In the genomic region with DNA sequence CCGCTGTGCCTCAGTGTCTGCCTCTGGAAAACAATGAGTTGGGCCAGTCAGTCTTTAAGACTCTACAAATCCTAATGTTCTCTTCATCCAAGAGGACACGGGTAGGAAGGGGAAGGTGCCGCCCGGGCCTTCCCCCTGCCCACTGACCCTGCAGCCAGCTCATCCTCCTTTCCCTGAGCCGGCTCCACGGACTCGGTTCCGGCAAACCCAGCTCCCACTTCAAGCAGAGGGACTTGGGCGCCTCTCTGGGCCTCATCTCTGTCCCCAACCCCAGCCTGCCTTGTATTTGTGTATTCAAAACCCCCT, we compare ENCODE assay signal across 1 cellular context.
TF ChIP-seq lines count a peak whose summit lies in the region.

No MANE protein-coding gene starts in this region.

TF ChIP-seq in GM23338, 12 proteins besides CTCF, POLR2A, EP300 and RAD21 (continued from another document):
- TF ChIP-seq, protein P1, sequence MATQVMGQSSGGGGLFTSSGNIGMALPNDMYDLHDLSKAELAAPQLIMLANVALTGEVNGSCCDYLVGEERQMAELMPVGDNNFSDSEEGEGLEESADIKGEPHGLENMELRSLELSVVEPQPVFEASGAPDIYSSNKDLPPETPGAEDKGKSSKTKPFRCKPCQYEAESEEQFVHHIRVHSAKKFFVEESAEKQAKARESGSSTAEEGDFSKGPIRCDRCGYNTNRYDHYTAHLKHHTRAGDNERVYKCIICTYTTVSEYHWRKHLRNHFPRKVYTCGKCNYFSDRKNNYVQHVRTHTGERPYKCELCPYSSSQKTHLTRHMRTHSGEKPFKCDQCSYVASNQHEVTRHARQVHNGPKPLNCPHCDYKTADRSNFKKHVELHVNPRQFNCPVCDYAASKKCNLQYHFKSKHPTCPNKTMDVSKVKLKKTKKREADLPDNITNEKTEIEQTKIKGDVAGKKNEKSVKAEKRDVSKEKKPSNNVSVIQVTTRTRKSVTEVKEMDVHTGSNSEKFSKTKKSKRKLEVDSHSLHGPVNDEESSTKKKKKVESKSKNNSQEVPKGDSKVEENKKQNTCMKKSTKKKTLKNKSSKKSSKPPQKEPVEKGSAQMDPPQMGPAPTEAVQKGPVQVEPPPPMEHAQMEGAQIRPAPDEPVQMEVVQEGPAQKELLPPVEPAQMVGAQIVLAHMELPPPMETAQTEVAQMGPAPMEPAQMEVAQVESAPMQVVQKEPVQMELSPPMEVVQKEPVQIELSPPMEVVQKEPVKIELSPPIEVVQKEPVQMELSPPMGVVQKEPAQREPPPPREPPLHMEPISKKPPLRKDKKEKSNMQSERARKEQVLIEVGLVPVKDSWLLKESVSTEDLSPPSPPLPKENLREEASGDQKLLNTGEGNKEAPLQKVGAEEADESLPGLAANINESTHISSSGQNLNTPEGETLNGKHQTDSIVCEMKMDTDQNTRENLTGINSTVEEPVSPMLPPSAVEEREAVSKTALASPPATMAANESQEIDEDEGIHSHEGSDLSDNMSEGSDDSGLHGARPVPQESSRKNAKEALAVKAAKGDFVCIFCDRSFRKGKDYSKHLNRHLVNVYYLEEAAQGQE (IDR thresholded peaks at IDR 0.05; ENCODE audit: unreplicated experiment) = no peak
- TF ChIP-seq EZH2 (IDR thresholded peaks at IDR 0.05; ENCODE audit: low read depth, unreplicated experiment) (no peak), EZH2phosphoT487 (IDR thresholded peaks at IDR 0.05; ENCODE audit: unreplicated experiment) (no peak), STAT1 (IDR thresholded peaks at IDR 0.05; ENCODE audit: unreplicated experiment) (no peak), ZNF114 (CRISPR knock-in tag; IDR thresholded peaks at IDR 0.05) (no peak), CREB1 (CRISPR knock-in tag; IDR thresholded peaks at IDR 0.05; ENCODE audit: low read depth) (no peak), NANOG (IDR thresholded peaks at IDR 0.05; ENCODE audit: borderline replicate concordance) (no peak), POLR2AphosphoS5 (IDR thresholded peaks at IDR 0.05; ENCODE audit: low read depth) (no peak), JUNB (IDR thresholded peaks at IDR 0.05; ENCODE audit: unreplicated experiment) (no peak), ZNF331 (CRISPR knock-in tag; IDR thresholded peaks at IDR 0.05; ENCODE audit: low read depth) (no peak)
- TF ChIP-seq, protein P2, sequence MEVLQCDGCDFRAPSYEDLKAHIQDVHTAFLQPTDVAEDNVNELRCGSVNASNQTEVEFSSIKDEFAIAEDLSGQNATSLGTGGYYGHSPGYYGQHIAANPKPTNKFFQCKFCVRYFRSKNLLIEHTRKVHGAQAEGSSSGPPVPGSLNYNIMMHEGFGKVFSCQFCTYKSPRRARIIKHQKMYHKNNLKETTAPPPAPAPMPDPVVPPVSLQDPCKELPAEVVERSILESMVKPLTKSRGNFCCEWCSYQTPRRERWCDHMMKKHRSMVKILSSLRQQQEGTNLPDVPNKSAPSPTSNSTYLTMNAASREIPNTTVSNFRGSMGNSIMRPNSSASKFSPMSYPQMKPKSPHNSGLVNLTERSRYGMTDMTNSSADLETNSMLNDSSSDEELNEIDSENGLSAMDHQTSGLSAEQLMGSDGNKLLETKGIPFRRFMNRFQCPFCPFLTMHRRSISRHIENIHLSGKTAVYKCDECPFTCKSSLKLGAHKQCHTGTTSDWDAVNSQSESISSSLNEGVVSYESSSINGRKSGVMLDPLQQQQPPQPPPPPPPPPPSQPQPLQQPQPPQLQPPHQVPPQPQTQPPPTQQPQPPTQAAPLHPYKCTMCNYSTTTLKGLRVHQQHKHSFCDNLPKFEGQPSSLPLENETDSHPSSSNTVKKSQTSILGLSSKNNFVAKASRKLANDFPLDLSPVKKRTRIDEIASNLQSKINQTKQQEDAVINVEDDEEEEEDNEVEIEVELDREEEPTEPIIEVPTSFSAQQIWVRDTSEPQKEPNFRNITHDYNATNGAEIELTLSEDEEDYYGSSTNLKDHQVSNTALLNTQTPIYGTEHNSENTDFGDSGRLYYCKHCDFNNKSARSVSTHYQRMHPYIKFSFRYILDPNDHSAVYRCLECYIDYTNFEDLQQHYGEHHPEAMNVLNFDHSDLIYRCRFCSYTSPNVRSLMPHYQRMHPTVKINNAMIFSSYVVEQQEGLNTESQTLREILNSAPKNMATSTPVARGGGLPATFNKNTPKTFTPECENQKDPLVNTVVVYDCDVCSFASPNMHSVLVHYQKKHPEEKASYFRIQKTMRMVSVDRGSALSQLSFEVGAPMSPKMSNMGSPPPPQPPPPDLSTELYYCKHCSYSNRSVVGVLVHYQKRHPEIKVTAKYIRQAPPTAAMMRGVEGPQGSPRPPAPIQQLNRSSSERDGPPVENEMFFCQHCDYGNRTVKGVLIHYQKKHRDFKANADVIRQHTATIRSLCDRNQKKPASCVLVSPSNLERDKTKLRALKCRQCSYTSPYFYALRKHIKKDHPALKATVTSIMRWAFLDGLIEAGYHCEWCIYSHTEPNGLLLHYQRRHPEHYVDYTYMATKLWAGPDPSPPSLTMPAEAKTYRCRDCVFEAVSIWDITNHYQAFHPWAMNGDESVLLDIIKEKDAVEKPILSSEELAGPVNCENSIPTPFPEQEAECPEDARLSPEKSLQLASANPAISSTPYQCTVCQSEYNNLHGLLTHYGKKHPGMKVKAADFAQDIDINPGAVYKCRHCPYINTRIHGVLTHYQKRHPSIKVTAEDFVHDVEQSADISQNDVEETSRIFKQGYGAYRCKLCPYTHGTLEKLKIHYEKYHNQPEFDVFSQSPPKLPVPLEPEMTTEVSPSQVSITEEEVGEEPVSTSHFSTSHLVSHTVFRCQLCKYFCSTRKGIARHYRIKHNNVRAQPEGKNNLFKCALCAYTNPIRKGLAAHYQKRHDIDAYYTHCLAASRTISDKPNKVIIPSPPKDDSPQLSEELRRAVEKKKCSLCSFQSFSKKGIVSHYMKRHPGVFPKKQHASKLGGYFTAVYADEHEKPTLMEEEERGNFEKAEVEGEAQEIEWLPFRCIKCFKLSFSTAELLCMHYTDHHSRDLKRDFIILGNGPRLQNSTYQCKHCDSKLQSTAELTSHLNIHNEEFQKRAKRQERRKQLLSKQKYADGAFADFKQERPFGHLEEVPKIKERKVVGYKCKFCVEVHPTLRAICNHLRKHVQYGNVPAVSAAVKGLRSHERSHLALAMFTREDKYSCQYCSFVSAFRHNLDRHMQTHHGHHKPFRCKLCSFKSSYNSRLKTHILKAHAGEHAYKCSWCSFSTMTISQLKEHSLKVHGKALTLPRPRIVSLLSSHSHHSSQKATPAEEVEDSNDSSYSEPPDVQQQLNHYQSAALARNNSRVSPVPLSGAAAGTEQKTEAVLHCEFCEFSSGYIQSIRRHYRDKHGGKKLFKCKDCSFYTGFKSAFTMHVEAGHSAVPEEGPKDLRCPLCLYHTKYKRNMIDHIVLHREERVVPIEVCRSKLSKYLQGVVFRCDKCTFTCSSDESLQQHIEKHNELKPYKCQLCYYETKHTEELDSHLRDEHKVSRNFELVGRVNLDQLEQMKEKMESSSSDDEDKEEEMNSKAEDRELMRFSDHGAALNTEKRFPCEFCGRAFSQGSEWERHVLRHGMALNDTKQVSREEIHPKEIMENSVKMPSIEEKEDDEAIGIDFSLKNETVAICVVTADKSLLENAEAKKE (CRISPR knock-in tag; IDR thresholded peaks at IDR 0.05) = no peak
TF ChIP-seq in GM23338: peak in this region for 0.
